ENCODE assay signal across 18 cellular contexts in the genomic region with DNA sequence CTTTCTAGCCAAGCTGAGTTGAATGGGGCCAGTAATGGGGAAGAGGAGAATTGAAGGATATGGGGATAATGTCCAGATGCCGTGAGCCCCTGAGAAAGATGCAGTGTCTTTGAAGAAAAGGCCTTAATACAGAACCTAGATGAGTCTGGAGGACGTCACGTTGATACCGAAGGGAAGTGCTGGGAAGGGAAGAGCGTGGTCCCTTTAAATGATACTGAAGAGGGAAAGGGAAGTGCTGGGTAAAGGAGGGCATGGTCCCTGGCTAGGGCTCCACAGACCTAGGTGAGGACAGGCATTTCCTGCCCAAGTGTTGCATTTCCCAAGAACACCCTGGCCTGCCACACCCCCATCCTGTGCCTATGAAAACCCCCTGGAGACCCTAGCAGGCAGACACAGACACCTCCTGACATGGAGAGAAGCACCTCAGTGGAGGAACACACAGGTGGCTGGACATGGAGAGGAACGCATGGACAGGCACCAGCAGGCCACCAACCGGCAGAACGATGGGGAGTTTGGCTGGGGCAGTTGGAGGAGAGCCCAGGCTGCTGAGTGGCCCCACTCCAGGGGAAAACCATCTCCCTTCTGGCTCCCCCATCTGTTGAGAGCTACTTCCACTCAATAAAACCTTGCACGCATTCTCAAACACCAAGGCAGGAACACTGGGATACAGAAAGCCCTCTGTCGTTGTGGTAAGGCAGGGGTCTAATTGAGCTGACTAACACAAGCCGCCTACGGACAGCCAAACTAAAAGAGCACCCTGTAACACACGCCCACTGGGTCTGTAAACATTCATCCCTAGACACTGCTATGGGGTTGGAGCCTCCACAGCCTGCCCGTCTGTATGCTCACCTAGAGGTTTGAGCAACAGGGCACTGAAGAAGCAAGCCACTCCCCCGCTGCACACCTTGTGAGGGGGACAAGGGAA. TPM values are rescaled to one million over a fixed set of nuclear protein-coding genes. Genes with fewer than 3 reads are reported as not detected.
DNase-seq lines count a peak whose midpoint lies in the region; ATAC-seq and TF ChIP-seq lines count a peak whose summit lies in the region.
"Had no signal": no experiment of that assay in that cellular context is flagged by ENCODE, and none has a peak within 500 bp of the region (broad histone marks: within the 10 kb centered on the region; RNA-seq: fewer than 3 reads in every experiment).

No MANE protein-coding gene starts in this region.

- H3K4me3 Mint-ChIP-seq in activated T-cell treated with anti-CD3 and anti-CD28 coated beads, Interleukin-2, amount 50 U/mL, for 72 hours: no peak overlapping the region
- no peak overlapping the region for H3K4me3 Mint-ChIP-seq in type B pancreatic cell
- H3K4me3 Mint-ChIP-seq: effector memory CD8-positive, alpha-beta T cell had no signal

- H3K4me1 Mint-ChIP-seq in activated T-cell treated with anti-CD3 and anti-CD28 coated beads, Interleukin-2, amount 50 U/mL, for 72 hours (ENCODE audit: low read depth): peaks cover 11% of the 10 kb centered on the region
- H3K4me1 Mint-ChIP-seq in type B pancreatic cell (ENCODE audit: unreplicated experiment): peaks cover 5% of the 10 kb centered on the region

- no peaks in the 10 kb centered on the region for H3K27me3 Mint-ChIP-seq in activated T-cell treated with anti-CD3 and anti-CD28 coated beads, Interleukin-2, amount 50 U/mL, for 72 hours (ENCODE audit: low read depth)
- peaks cover 2% of the 10 kb centered on the region for H3K27me3 Mint-ChIP-seq in type B pancreatic cell

- no peak overlapping the region for H3K27ac ChIP-seq in brain microvascular endothelial cell
- H3K27ac ChIP-seq: upper lobe of left lung had no signal

- in situ Hi-C loops in brain microvascular endothelial cell (cut with HindIII; ENCODE audit: low pct_ligation_motif_present, low sequenced_read_pairs): no loop called here

- peak; percentile 41 to 43 for ATAC-seq in activated T-cell treated with anti-CD3 and anti-CD28 coated beads, Interleukin-2, amount 50 U/mL, for 72 hours (replicated peaks in 1 of 2)
- ATAC-seq: effector memory CD8-positive, alpha-beta T cell; left colon had no signal

- H3K27ac Mint-ChIP-seq in activated T-cell treated with anti-CD3 and anti-CD28 coated beads, Interleukin-2, amount 50 U/mL, for 72 hours: no peak overlapping the region
- no peak overlapping the region for H3K27ac Mint-ChIP-seq in type B pancreatic cell

- H3K9me3 Mint-ChIP-seq in activated T-cell treated with anti-CD3 and anti-CD28 coated beads, Interleukin-2, amount 50 U/mL, for 72 hours: no peaks in the 10 kb centered on the region
- peaks cover 3% of the 10 kb centered on the region for H3K9me3 Mint-ChIP-seq in type B pancreatic cell
- H3K9me3 Mint-ChIP-seq: effector memory CD8-positive, alpha-beta T cell had no signal

- H3K4me3 ChIP-seq in NB4 (ENCODE audit: low read depth, low read length) (no peak overlapping the region), fibroblast of pulmonary artery (replicated peaks; ENCODE audit: low read depth, low read length) (no peak overlapping the region), brain microvascular endothelial cell (ENCODE audit: low read depth, low read length) (no peak overlapping the region), H7 (ENCODE audit: insufficient read depth, low read depth, low read length) (no peak overlapping the region)
- H3K4me3 ChIP-seq: upper lobe of left lung had no signal

- no peak for TF ChIP-seq POLR2A in NB4 (IDR thresholded peaks at IDR 0.05; ENCODE audit: extremely low read depth, insufficient read length)

- no peaks in the 10 kb centered on the region for H3K36me3 Mint-ChIP-seq in activated T-cell treated with anti-CD3 and anti-CD28 coated beads, Interleukin-2, amount 50 U/mL, for 72 hours (ENCODE audit: insufficient read depth in 2 of 2)
- H3K36me3 Mint-ChIP-seq in type B pancreatic cell: no peaks in the 10 kb centered on the region

- peak in 1 of 2 donors; percentile 9 for DNase-seq in activated T-cell treated with anti-CD3 and anti-CD28 coated beads, Interleukin-2, amount 50 U/mL, for 72 hours
- DNase-seq in activated T-cell treated with anti-CD3 and anti-CD28 coated beads for 4 hours: no peak
- peak; percentile 36 for DNase-seq in NB4 (ENCODE audit: low read depth)
- peak; percentile 14 for DNase-seq in fibroblast of pulmonary artery (ENCODE audit: low read depth)
- DNase-seq in brain microvascular endothelial cell: no peak
- no peak for DNase-seq in GF-D8 (lab: John Stamatoyannopoulos, UW)
- no peak for DNase-seq in type B pancreatic cell (ENCODE audit: extremely low spot score, unreplicated experiment)
- DNase-seq in H7: no peak
- DNase-seq: activated CD4-positive, alpha-beta T cell treated with anti-CD3 and anti-CD28 coated beads, Interleukin-2, amount 50 U/mL, for 48 hours; activated T-cell treated with anti-CD3 and anti-CD28 coated beads, Interleukin-2, amount 50 U/mL, for 48 hours; Caco-2; effector memory CD8-positive, alpha-beta T cell; hippocampal formation; left colon; NCI-H1092; NCI-H774; occipital lobe; upper lobe of left lung had no signal

- TF ChIP-seq CTCF in NB4 (IDR thresholded peaks at IDR 0.05; ENCODE audit: low read depth, low read length): no peak
- no peak for TF ChIP-seq CTCF in fibroblast of pulmonary artery (IDR thresholded peaks at IDR 0.05; ENCODE audit: low read length, missing control alignments)
- no peak for TF ChIP-seq CTCF in brain microvascular endothelial cell (IDR thresholded peaks at IDR 0.05; ENCODE audit: low read depth, low read length, missing control alignments)
- no peak for TF ChIP-seq CTCF in type B pancreatic cell (conservative IDR thresholded peaks at IDR 0.05)

- H3K36me3 ChIP-seq in brain microvascular endothelial cell (replicated peaks): no peaks in the 10 kb centered on the region
- H3K36me3 ChIP-seq in H7 (replicated peaks; ENCODE audit: control insufficient read depth, insufficient read depth, low read length): no peaks in the 10 kb centered on the region
- H3K36me3 ChIP-seq: upper lobe of left lung had no signal

- H3K27me3 ChIP-seq in brain microvascular endothelial cell (replicated peaks): no peaks in the 10 kb centered on the region
- H3K27me3 ChIP-seq in H7 (ENCODE audit: control insufficient read depth, insufficient read depth, low read length): no peaks in the 10 kb centered on the region
- H3K27me3 ChIP-seq: upper lobe of left lung had no signal

RNA-seq across cellular contexts. Expression of a gene that starts 34.9 kb away (rescaled TPM):
- total RNA-seq in activated T-cell treated with anti-CD3 and anti-CD28 coated beads, Interleukin-2, amount 50 U/mL, for 72 hours: 10 to 100 TPM; 70.8 to 73.3 TPM
- 59.4 and 65.0 TPM in 2 replicates for total RNA-seq in type B pancreatic cell (ENCODE audit: low replicate concordance)
- total RNA-seq in H7 (2014; rRNA removed; shearing (Covaris generic)): 84.3 and 105 TPM in 2 replicates

Comparison
In these comparisons a context has a peak if more than half of its experiments do, and no peak if none do; other contexts are left out.
1. DNase-seq: peak in NB4 (single experiment) and fibroblast of pulmonary artery (single experiment); none in activated T-cell treated with anti-CD3 and anti-CD28 coated beads for 4 hours (single experiment), brain microvascular endothelial cell (single experiment), GF-D8 (single experiment), type B pancreatic cell (single experiment) and H7 (single experiment).